16 cellular contexts compared by ENCODE assay signal in genomic region chr1:17250601-17251000, GRCh38. TPM values are rescaled to one million over a fixed set of nuclear protein-coding genes. Genes with fewer than 3 reads are reported as not detected.
DNase-seq lines count a peak whose midpoint lies in the region; ATAC-seq and TF ChIP-seq lines count a peak whose summit lies in the region.
"Had no signal": no experiment of that assay in that cellular context is flagged by ENCODE, and none has a peak within 500 bp of the region (broad histone marks: within the 10 kb centered on the region; RNA-seq: fewer than 3 reads in every experiment).

No MANE protein-coding gene starts in this region.

- CTCF ChIA-PET in naive thymus-derived CD4-positive, alpha-beta T cell (lab: Charles Lee): interaction anchor here (0.6 kb wide), 1 partner anchor 1766 kb away, joined by 3 read pairs; no protein-coding TSS in a partner anchor

- H3K9me3 Mint-ChIP-seq in naive thymus-derived CD4-positive, alpha-beta T cell: no peaks in the 10 kb centered on the region
- H3K9me3 Mint-ChIP-seq: CD4-positive, alpha-beta memory T cell; stimulated activated naive B cell treated with anti-CD40 and anti-IgM and Interleukin-4, amounts not matched to agents 10 μg/mL and 1 μg/mL and 100 μg/mL, for 72 hours had no signal

- DNase-seq in DMS79 treated with DMSO at 0.1 percent for 48 hours (lab: John Stamatoyannopoulos, UW): peak; percentile 69
- DNase-seq in M059J (ENCODE audit: low read depth): peak; percentile 96
- peak; percentile 39 to 68 (median 56) for DNase-seq in body of pancreas
- no peak for DNase-seq in naive thymus-derived CD4-positive, alpha-beta T cell
- no peak for DNase-seq in pons (ENCODE audit: low spot score)
- no peak for DNase-seq in heart left ventricle
- DNase-seq: activated CD4-positive, alpha-beta T cell treated with anti-CD3 and anti-CD28 coated beads for 4 hours; CD4-positive, alpha-beta memory T cell; central memory CD4-positive, alpha-beta T cell; left lung; MM.1S; occipital lobe; stimulated activated naive B cell treated with anti-CD40 and anti-IgM and Interleukin-4, amounts not matched to agents 10 μg/mL and 1 μg/mL and 100 μg/mL, for 72 hours had no signal

- ATAC-seq in body of pancreas: no peak
- peak; percentile 52 for ATAC-seq in naive thymus-derived CD4-positive, alpha-beta T cell
- ATAC-seq in GM18519 (IDR thresholded peaks at IDR 0.05; ENCODE audit: low FRiP score, unreplicated experiment): no peak
- ATAC-seq in activated CD4-positive, CD25-positive, alpha-beta regulatory T cell treated with anti-CD3 and anti-CD28 coated beads, Interleukin-2, amount 50 U/mL, for 24 hours: no peak
- no peak for ATAC-seq in heart left ventricle
- ATAC-seq: left lung; stimulated activated naive B cell treated with anti-CD40 and anti-IgM and Interleukin-4, amounts not matched to agents 10 μg/mL and 1 μg/mL and 100 μg/mL, for 72 hours had no signal

- no peaks in the 10 kb centered on the region for H3K27me3 ChIP-seq in body of pancreas
- peaks cover 0 to 3% of the 10 kb centered on the region in 2 donors for H3K27me3 ChIP-seq in naive thymus-derived CD4-positive, alpha-beta T cell (ENCODE audit: control insufficient read depth in 2 of 2, insufficient read depth in 2 of 2, low read length in 2 of 2)
- H3K27me3 ChIP-seq in heart left ventricle: peaks cover 0 to 45% (median 12%) of the 10 kb centered on the region in 9 donors

- no peak overlapping the region for H3K27ac Mint-ChIP-seq in naive thymus-derived CD4-positive, alpha-beta T cell
- H3K27ac Mint-ChIP-seq: CD4-positive, alpha-beta memory T cell; stimulated activated naive B cell treated with anti-CD40 and anti-IgM and Interleukin-4, amounts not matched to agents 10 μg/mL and 1 μg/mL and 100 μg/mL, for 72 hours had no signal

- H3K4me1 ChIP-seq in body of pancreas (no peaks in the 10 kb centered on the region), heart left ventricle (no peaks in the 10 kb centered on the region)
- no peaks in the 10 kb centered on the region for H3K4me1 ChIP-seq in naive thymus-derived CD4-positive, alpha-beta T cell (ENCODE audit: control insufficient read depth in 2 of 2, insufficient read depth in 2 of 2, low read length in 2 of 2)
- H3K4me1 ChIP-seq: left lung had no signal

- TF ChIP-seq CTCF in body of pancreas (IDR thresholded peaks at IDR 0.05): no peak
- TF ChIP-seq CTCF in heart left ventricle (IDR thresholded peaks at IDR 0.05): no peak

- H3K9me3 ChIP-seq in body of pancreas (no peaks in the 10 kb centered on the region), heart left ventricle (no peaks in the 10 kb centered on the region)
- no peaks in the 10 kb centered on the region for H3K9me3 ChIP-seq in naive thymus-derived CD4-positive, alpha-beta T cell (ENCODE audit: control insufficient read depth in 2 of 3, low read length in 3 of 3)
- H3K9me3 ChIP-seq: left lung had no signal

- 31 to 33% methylated on average over 7 of the region's 7 CpGs for WGBS in body of pancreas, 2 donors
- WGBS in heart left ventricle, 4 donors: 36 to 46% (median 42%) methylated on average over 7 of the region's 7 CpGs

- TF ChIP-seq POLR2A in body of pancreas (IDR thresholded peaks at IDR 0.05) (no peak), heart left ventricle (IDR thresholded peaks at IDR 0.05) (no peak)

- POLR2A ChIA-PET in naive thymus-derived CD4-positive, alpha-beta T cell (lab: Charles Lee): no interaction called here

- peaks cover 0 to 12% (median 4%) of the 10 kb centered on the region in 5 donors for H3K27me3 Mint-ChIP-seq in naive thymus-derived CD4-positive, alpha-beta T cell

- intact Hi-C loops in body of pancreas (cut with DNase I): no loop called here
- intact Hi-C loops in naive thymus-derived CD4-positive, alpha-beta T cell (cut with micrococcal nuclease): no loop called here
- intact Hi-C loops in heart left ventricle (cut with DNase I): no loop called here

- no peaks in the 10 kb centered on the region for H3K36me3 Mint-ChIP-seq in naive thymus-derived CD4-positive, alpha-beta T cell
- H3K36me3 Mint-ChIP-seq: CD4-positive, alpha-beta memory T cell; stimulated activated naive B cell treated with anti-CD40 and anti-IgM and Interleukin-4, amounts not matched to agents 10 μg/mL and 1 μg/mL and 100 μg/mL, for 72 hours had no signal

- H3K36me3 ChIP-seq in body of pancreas (replicated peaks in 1 of 2; ENCODE audit: insufficient read depth in 1 of 2, low read depth in 2 of 2): no peaks in the 10 kb centered on the region
- no peaks in the 10 kb centered on the region for H3K36me3 ChIP-seq in naive thymus-derived CD4-positive, alpha-beta T cell (ENCODE audit: control insufficient read depth in 2 of 3, insufficient read depth in 3 of 3, low read length in 3 of 3)
- H3K36me3 ChIP-seq in heart left ventricle: no peaks in the 10 kb centered on the region
- H3K36me3 ChIP-seq: left lung had no signal

- no peak overlapping the region for H3K4me3 ChIP-seq in body of pancreas
- H3K4me3 ChIP-seq in naive thymus-derived CD4-positive, alpha-beta T cell (ENCODE audit: low read length): no peak overlapping the region
- no peak overlapping the region for H3K4me3 ChIP-seq in heart left ventricle
- H3K4me3 ChIP-seq: left lung had no signal

- H3K27ac ChIP-seq in body of pancreas: no peak overlapping the region
- H3K27ac ChIP-seq in naive thymus-derived CD4-positive, alpha-beta T cell (ENCODE audit: low read depth, low read length): no peak overlapping the region
- H3K27ac ChIP-seq in heart left ventricle: no peak overlapping the region
- H3K27ac ChIP-seq: left lung had no signal

- H3K4me1 Mint-ChIP-seq in naive thymus-derived CD4-positive, alpha-beta T cell: peaks cover 0 to 4% (median 0%) of the 10 kb centered on the region in 7 donors
- H3K4me1 Mint-ChIP-seq: CD4-positive, alpha-beta memory T cell; stimulated activated naive B cell treated with anti-CD40 and anti-IgM and Interleukin-4, amounts not matched to agents 10 μg/mL and 1 μg/mL and 100 μg/mL, for 72 hours had no signal

- H3K4me3 Mint-ChIP-seq in naive thymus-derived CD4-positive, alpha-beta T cell: no peak overlapping the region
- H3K4me3 Mint-ChIP-seq: CD4-positive, alpha-beta memory T cell; stimulated activated naive B cell treated with anti-CD40 and anti-IgM and Interleukin-4, amounts not matched to agents 10 μg/mL and 1 μg/mL and 100 μg/mL, for 72 hours had no signal

RNA-seq across cellular contexts. Expression of gene PADI3, which starts 1.7 kb away (rescaled TPM):
- total RNA-seq in M059J (2014; rRNA removed; shearing (Covaris generic)): 2.1 and 5.3 TPM in 2 replicates
- total RNA-seq in body of pancreas (not detected), heart left ventricle (not detected)
- not detected for total RNA-seq in naive thymus-derived CD4-positive, alpha-beta T cell
- not detected for polyA plus RNA-seq in naive thymus-derived CD4-positive, alpha-beta T cell
- polyA plus RNA-seq in heart left ventricle: not detected
- total RNA-seq: CD4-positive, alpha-beta memory T cell; left lung; NCI-H460; occipital lobe had no signal
- polyA plus RNA-seq: CD4-positive, alpha-beta memory T cell had no signal

RNA-seq across cellular contexts. Expression of gene PADI1, which starts 45.7 kb away (rescaled TPM):
- 1.1 and 1.7 TPM in 2 replicates for total RNA-seq in M059J (2014; rRNA removed; shearing (Covaris generic))
- total RNA-seq in body of pancreas (not detected), heart left ventricle (not detected)
- not detected for total RNA-seq in naive thymus-derived CD4-positive, alpha-beta T cell
- not detected for polyA plus RNA-seq in naive thymus-derived CD4-positive, alpha-beta T cell
- under 1 TPM in 1 of 2 donors, not detected in 1; 0.04 TPM for polyA plus RNA-seq in heart left ventricle
- total RNA-seq: CD4-positive, alpha-beta memory T cell; left lung; NCI-H460; occipital lobe had no signal
- polyA plus RNA-seq: CD4-positive, alpha-beta memory T cell had no signal

RNA-seq across cellular contexts. Expression of gene PADI4, which starts 57.4 kb away (rescaled TPM):
- total RNA-seq in M059J (2014; rRNA removed; shearing (Covaris generic)): 0.49 and 2.3 TPM in 2 replicates
- total RNA-seq in body of pancreas (not detected), heart left ventricle (1 to 10 TPM in 2 of 9 donors, under 1 TPM in 5, not detected in 2; 0.25 to 2.3 (median 0.42) TPM)
- total RNA-seq in naive thymus-derived CD4-positive, alpha-beta T cell: 10 to 100 TPM in 1 of 5 experiments, 1 to 10 TPM in 3, under 1 TPM in 1; 0.12 to 20.5 (median 1.4) TPM
- 1 to 10 TPM; 2.4 to 3.6 TPM for polyA plus RNA-seq in naive thymus-derived CD4-positive, alpha-beta T cell
- under 1 TPM; 0.08 to 0.35 TPM for polyA plus RNA-seq in heart left ventricle
- total RNA-seq: NCI-H460, occipital lobe had no signal

Comparison
In these comparisons a context has a peak if more than half of its experiments do, and no peak if none do; other contexts are left out.
1. DNase-seq: peak in DMS79 treated with DMSO at 0.1 percent for 48 hours (single experiment), M059J (single experiment) and body of pancreas (4 of 4); none in naive thymus-derived CD4-positive, alpha-beta T cell (0 of 9), pons (single experiment) and heart left ventricle (0 of 5).